ENCODE assay signal across 17 cellular contexts in the genomic region with DNA sequence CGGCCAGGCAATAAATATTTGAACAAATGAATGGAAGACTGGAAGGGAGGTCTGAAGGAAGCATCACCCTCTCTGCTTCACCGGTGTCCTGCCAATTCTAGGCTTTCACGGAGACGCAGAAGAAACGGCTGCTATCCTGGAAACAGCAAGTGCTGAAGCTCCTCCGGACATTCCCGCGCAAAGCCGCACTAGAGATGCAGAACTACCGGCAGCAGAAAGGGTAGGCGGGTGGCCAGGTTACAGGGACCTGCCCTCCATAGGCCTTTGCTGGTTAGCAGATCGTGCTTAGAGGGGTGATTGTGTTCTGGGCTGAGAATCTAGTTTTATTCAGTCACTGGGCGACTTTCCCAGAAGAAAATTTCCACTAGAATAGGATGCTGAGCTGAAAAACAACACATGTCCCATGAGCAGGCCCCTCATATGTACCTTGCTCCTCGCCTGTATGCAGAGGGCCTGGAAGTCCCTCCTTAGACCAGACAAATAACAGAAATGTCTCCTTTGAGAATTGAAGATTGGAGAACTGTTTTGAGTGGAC.
"Had no signal": no experiment of that assay in that cellular context is flagged by ENCODE, and none has a peak within 500 bp of the region (broad histone marks: within the 10 kb centered on the region; RNA-seq: fewer than 3 reads in every experiment).

No MANE protein-coding gene starts in this region.

- H3K27me3 ChIP-seq: body of pancreas, right atrium auricular region had no signal

- H3K27ac ChIP-seq: body of pancreas, epithelial cell of prostate, right atrium auricular region had no signal

- H3K27ac Mint-ChIP-seq: activated CD8-positive, alpha-beta memory T cell treated with anti-CD3 and anti-CD28 coated beads, Interleukin-2, amount 10 ng/mL, durations not matched to agents 7 days and 5 days had no signal

- H3K4me3 Mint-ChIP-seq: activated CD8-positive, alpha-beta memory T cell treated with anti-CD3 and anti-CD28 coated beads, Interleukin-2, amount 10 ng/mL, durations not matched to agents 7 days and 5 days; central memory CD8-positive, alpha-beta T cell; natural killer cell; stimulated activated naive CD8-positive, alpha-beta T cell treated with anti-CD3 and anti-CD28 coated beads, Interleukin-15, Interleukin-2, amounts not matched to agents 100 ng/mL and 50 ng/mL, for 24 hours had no signal

- DNase-seq: activated CD4-positive, alpha-beta T cell treated with anti-CD3 and anti-CD28 coated beads, Interleukin-2, amount 50 U/mL, for 48 hours; activated CD8-positive, alpha-beta memory T cell treated with anti-CD3 and anti-CD28 coated beads, Interleukin-2, amount 10 ng/mL, durations not matched to agents 7 days and 5 days; activated effector memory CD4-positive, alpha-beta T cell treated with Interleukin-2 at 50 U/mL for 16 hours; activated naive CD4-positive, alpha-beta T cell treated with anti-CD3 and anti-CD28 coated beads, Interleukin-2, amount 50 U/mL, for 16 hours; activated T-cell treated with anti-CD3 and anti-CD28 coated beads, Interleukin-2, amount 50 U/mL, for 1 hour; body of pancreas; cortex of kidney; effector CD8-positive, alpha-beta T cell; natural killer cell; stimulated activated CD4-positive, alpha-beta T cell treated with anti-CD3 and anti-CD28 coated beads, Interleukin-4, amount 100 ng/mL, for 24 hours; T-helper 9 cell had no signal

- H3K9me3 ChIP-seq: body of pancreas, right atrium auricular region had no signal

- H3K9me3 Mint-ChIP-seq: central memory CD8-positive, alpha-beta T cell; natural killer cell; stimulated activated naive CD8-positive, alpha-beta T cell treated with anti-CD3 and anti-CD28 coated beads, Interleukin-15, Interleukin-2, amounts not matched to agents 100 ng/mL and 50 ng/mL, for 24 hours had no signal

- H3K4me3 ChIP-seq: body of pancreas, right atrium auricular region, skin epidermis had no signal

- H3K4me1 Mint-ChIP-seq: activated CD8-positive, alpha-beta memory T cell treated with anti-CD3 and anti-CD28 coated beads, Interleukin-2, amount 10 ng/mL, durations not matched to agents 7 days and 5 days had no signal

- H3K27me3 Mint-ChIP-seq: activated CD8-positive, alpha-beta memory T cell treated with anti-CD3 and anti-CD28 coated beads, Interleukin-2, amount 10 ng/mL, durations not matched to agents 7 days and 5 days; central memory CD8-positive, alpha-beta T cell; progenitor cell of endocrine pancreas; stimulated activated naive CD8-positive, alpha-beta T cell treated with anti-CD3 and anti-CD28 coated beads, Interleukin-15, Interleukin-2, amounts not matched to agents 100 ng/mL and 50 ng/mL, for 24 hours had no signal

- ATAC-seq: activated CD8-positive, alpha-beta memory T cell treated with anti-CD3 and anti-CD28 coated beads, Interleukin-2, amount 10 ng/mL, durations not matched to agents 7 days and 5 days; body of pancreas; natural killer cell had no signal

- H3K4me1 ChIP-seq: body of pancreas, right atrium auricular region had no signal
